8 cellular contexts compared by ENCODE assay signal in genomic region chr10:68992721-68993440, GRCh38. TPM values are rescaled to one million over a fixed set of nuclear protein-coding genes. Genes with fewer than 3 reads are reported as not detected.
DNase-seq lines count a peak whose midpoint lies in the region; ATAC-seq and TF ChIP-seq lines count a peak whose summit lies in the region.
"Had no signal": no experiment of that assay in that cellular context is flagged by ENCODE, and none has a peak within 500 bp of the region (broad histone marks: within the 10 kb centered on the region; RNA-seq: fewer than 3 reads in every experiment).

No MANE protein-coding gene starts in this region.

- no peak overlapping the region for H3K4me3 Mint-ChIP-seq in Calu3 (ENCODE audit: low read depth, unreplicated experiment)
- H3K4me3 Mint-ChIP-seq: natural killer cell had no signal

- H3K27ac Mint-ChIP-seq in Calu3 (ENCODE audit: unreplicated experiment) = no peak overlapping the region

- H3K36me3 Mint-ChIP-seq in Calu3 (ENCODE audit: insufficient read depth, unreplicated experiment) = peaks cover 23% of the 10 kb centered on the region
- H3K36me3 Mint-ChIP-seq: natural killer cell had no signal

- no peaks in the 10 kb centered on the region for H3K27me3 ChIP-seq in breast epithelium
- H3K27me3 ChIP-seq in testis = no peaks in the 10 kb centered on the region

- H3K4me3 ChIP-seq in breast epithelium (peak overlapping the region in 2 of 3 donors; percentile 7 to 18), testis (no peak overlapping the region)

- peaks cover 46% of the 10 kb centered on the region for H3K4me1 Mint-ChIP-seq in Calu3 (ENCODE audit: low read depth, unreplicated experiment)

- no peaks in the 10 kb centered on the region for H3K27me3 Mint-ChIP-seq in Calu3 (ENCODE audit: unreplicated experiment)

- ATAC-seq in HG03342 (IDR thresholded peaks at IDR 0.05; ENCODE audit: unreplicated experiment) (no peak), HG03565 (IDR thresholded peaks at IDR 0.05; ENCODE audit: unreplicated experiment) (no peak)
- ATAC-seq: natural killer cell had no signal

- TF ChIP-seq CTCF in breast epithelium (IDR thresholded peaks at IDR 0.05) (no peak), testis (IDR thresholded peaks at IDR 0.05) (no peak), Calu3 (IDR thresholded peaks at IDR 0.05; ENCODE audit: unreplicated experiment) (no peak)

- H3K36me3 ChIP-seq in breast epithelium = no peaks in the 10 kb centered on the region
- no peaks in the 10 kb centered on the region for H3K36me3 ChIP-seq in testis (ENCODE audit: low read depth, missing control alignments)

- H3K4me1 ChIP-seq in breast epithelium (peaks cover 0 to 17% of the 10 kb centered on the region in 2 donors), testis (peaks cover 23% of the 10 kb centered on the region)

- 28 to 55% methylated on average over 2 of the region's 2 CpGs for WGBS in testis, 2 donors

- DNase-seq in LHCN-M2 (ENCODE audit: low read depth) (peak; percentile 78), breast epithelium (ENCODE audit: low spot score in 2 of 2) (peak in 1 of 2 donors; percentile 36), kidney tubule cell (ENCODE audit: low spot score) (peak; percentile 55), testis (peak; percentile 76), Calu3 (no peak)
- DNase-seq: natural killer cell had no signal

- H3K9me3 ChIP-seq in breast epithelium = no peaks in the 10 kb centered on the region
- no peaks in the 10 kb centered on the region for H3K9me3 ChIP-seq in testis

- CTCF ChIA-PET in Calu3 (lab: Charles Lee) = interaction anchor here (0.5 kb wide), 1 partner anchor 9 kb away, joined by 9 read pairs; no protein-coding TSS in a partner anchor

- no peaks in the 10 kb centered on the region for H3K9me3 Mint-ChIP-seq in Calu3 (ENCODE audit: low read depth, unreplicated experiment)
- H3K9me3 Mint-ChIP-seq: natural killer cell had no signal

- intact Hi-C loops in breast epithelium (cut with DNase I; ENCODE audit: low total_unique reads) (no loop called here), testis (cut with DNase I; ENCODE audit: low total_unique reads) (no loop called here), Calu3 (cut with micrococcal nuclease; ENCODE audit: unreplicated experiment) (no loop called here)

- BruUV-seq in Calu3 (replicated peaks; lab: Mats Ljungman, UMichigan) = no TSS peak

- TF ChIP-seq POLR2A in breast epithelium (IDR thresholded peaks at IDR 0.05) (no peak), testis (IDR thresholded peaks at IDR 0.05) (no peak)

- H3K27ac ChIP-seq in breast epithelium = peak overlapping the region; percentile 62 to 79
- H3K27ac ChIP-seq in testis = peak overlapping the region; percentile 2 to 62

RNA-seq across cellular contexts. Expression of gene KIFBP, which starts 4.3 kb away (rescaled TPM):
- total RNA-seq in LHCN-M2 (2014; rRNA removed) = 63.4 and 65.1 TPM in 2 replicates
- 25.8 TPM for polyA plus RNA-seq in LHCN-M2 (2012)
- total RNA-seq in breast epithelium = 10 to 100 TPM; 28.2 to 37.9 (median 29.1) TPM
- 10 to 100 TPM; 48.3 to 58.2 TPM for total RNA-seq in testis
- polyA plus RNA-seq in testis (ENCODE audit: insufficient read depth, low read depth, low replicate concordance) = 38.9 TPM
- total RNA-seq in Calu3 (2022) = 36.7 and 40.0 TPM in 2 replicates

RNA-seq across cellular contexts. Expression of gene DDX21, which starts 36.9 kb away (rescaled TPM):
- total RNA-seq in LHCN-M2 (2014; rRNA removed) = 94.7 and 96.7 TPM in 2 replicates
- polyA plus RNA-seq in LHCN-M2 (2012) = 22.7 TPM
- 10 to 100 TPM; 52.6 to 83.9 (median 66.7) TPM for total RNA-seq in breast epithelium
- total RNA-seq in testis = 10 to 100 TPM; 47.9 to 51.3 TPM
- polyA plus RNA-seq in testis (ENCODE audit: insufficient read depth, low read depth, low replicate concordance) = 38.3 TPM
- total RNA-seq in Calu3 (2022) = 135 and 144 TPM in 2 replicates

Comparison
In these comparisons a context has a peak if more than half of its experiments do, and no peak if none do; other contexts are left out.
1. H3K4me3 ChIP-seq: peak in breast epithelium (2 of 3); none in testis (0 of 2).